ENCODE assay signal across 23 cellular contexts in genomic region chr4:183139058-183139740, GRCh38. TPM values are rescaled to one million over a fixed set of nuclear protein-coding genes. Genes with fewer than 3 reads are reported as not detected.
DNase-seq lines count a peak whose midpoint lies in the region; ATAC-seq, FAIRE-seq and TF ChIP-seq lines count a peak whose summit lies in the region.
"Had no signal": no experiment of that assay in that cellular context is flagged by ENCODE, and none has a peak within 500 bp of the region (broad histone marks: within the 10 kb centered on the region; RNA-seq: fewer than 3 reads in every experiment).

No MANE protein-coding gene starts in this region.

- no peak overlapping the region for H3K9ac ChIP-seq in endothelial cell of umbilical vein (replicated peaks; ENCODE audit: extremely low read depth, insufficient read depth, low read length)
- H3K9ac ChIP-seq in trophoblast cell (ENCODE audit: low read length) = no peak overlapping the region
- H3K9ac ChIP-seq: BLaER1 treated with 17β-estradiol and CSF1 and Interleukin-3, amounts not matched to agents 10 nM and 100 nM had no signal

- CTCF ChIA-PET in WTC11 (lab: Charles Lee) (no interaction called here), endothelial cell of umbilical vein (lab: Charles Lee) (interaction anchor here (1.2 kb wide), 1 partner anchor 117 kb away, joined by 3 read pairs; no protein-coding TSS in a partner anchor)

- H2BK5ac ChIP-seq in trophoblast cell (ENCODE audit: low read depth, low read length, poor library complexity) = no peak overlapping the region

- H2AFZ ChIP-seq in endothelial cell of umbilical vein (ENCODE audit: low read depth, low read length) = no peak overlapping the region
- H2AFZ ChIP-seq in trophoblast cell (ENCODE audit: insufficient read depth, low read length, poor library complexity) = no peak overlapping the region

- POLR2A ChIA-PET in WTC11 (lab: Charles Lee) = no interaction called here
- POLR2A ChIA-PET in endothelial cell of umbilical vein (lab: Charles Lee) = no interaction called here

- H3K23ac ChIP-seq in trophoblast cell (ENCODE audit: low read length) = no peak overlapping the region

- H3K4ac ChIP-seq in trophoblast cell (ENCODE audit: low read depth, low read length) = peak overlapping the region; percentile 54

- peaks cover 53% of the 10 kb centered on the region for H3K4me1 Mint-ChIP-seq in WTC11
- H3K4me1 Mint-ChIP-seq in type B pancreatic cell (ENCODE audit: unreplicated experiment) = peaks cover 14% of the 10 kb centered on the region

- DNase-seq in DMS 273 (lab: John Stamatoyannopoulos, UW; ENCODE audit: unreplicated experiment) (peak; percentile 27), DMS 273 treated with DMSO at 0.1 percent for 48 hours (lab: John Stamatoyannopoulos, UW) (no peak), WTC11 (ENCODE audit: low spot score) (no peak), endothelial cell of umbilical vein (ENCODE audit: low read depth, low spot score) (no peak), trophoblast cell (no peak), dorsolateral prefrontal cortex (no peak), type B pancreatic cell (ENCODE audit: extremely low spot score, unreplicated experiment) (no peak)
- DNase-seq: CD8-positive, alpha-beta memory T cell; DND-41; GDM1; NCI-H1105 treated with DMSO at 0.1 percent for 48 hours; NCI-H1694 treated with DMSO at 0.1 percent for 48 hours; NCI-H345; NCI-H526; SHP77 treated with DMSO at 0.1 percent for 48 hours had no signal

- no peak overlapping the region for H3K4me2 ChIP-seq in endothelial cell of umbilical vein (ENCODE audit: insufficient read depth, low read length)
- H3K4me2 ChIP-seq in trophoblast cell (ENCODE audit: low read length) = no peak overlapping the region
- H3K4me2 ChIP-seq: BLaER1 treated with 17β-estradiol and CSF1 and Interleukin-3, amounts not matched to agents 10 nM and 100 nM had no signal

- peak overlapping the region; percentile 67 for H3K27ac Mint-ChIP-seq in WTC11
- H3K27ac Mint-ChIP-seq in type B pancreatic cell = no peak overlapping the region
- H3K27ac Mint-ChIP-seq: CD8-positive, alpha-beta memory T cell had no signal

- no peak overlapping the region for H2BK12ac ChIP-seq in trophoblast cell (ENCODE audit: low read length)

- no peak overlapping the region for H3K14ac ChIP-seq in trophoblast cell (ENCODE audit: low read length)

- H3K4me3 Mint-ChIP-seq in WTC11 (no peak overlapping the region), type B pancreatic cell (no peak overlapping the region)
- H3K4me3 Mint-ChIP-seq: CD8-positive, alpha-beta memory T cell had no signal

- H3K79me2 ChIP-seq in endothelial cell of umbilical vein (ENCODE audit: control insufficient read depth, insufficient read depth, low read length) (peaks cover 74% of the 10 kb centered on the region), trophoblast cell (ENCODE audit: control insufficient read depth, insufficient read depth, low read length, poor library complexity) (peaks cover 1% of the 10 kb centered on the region)

- intact Hi-C loops in endothelial cell of umbilical vein (cut with micrococcal nuclease) = no loop called here
- intact Hi-C loops in dorsolateral prefrontal cortex (cut with DNase I) = no loop called here

- no peak for TF ChIP-seq POLR2A in endothelial cell of umbilical vein (IDR thresholded peaks at IDR 0.05; ENCODE audit: low read depth, low read length)

- H3K27me3 Mint-ChIP-seq in WTC11 (ENCODE audit: low read depth) (no peaks in the 10 kb centered on the region), type B pancreatic cell (no peaks in the 10 kb centered on the region)

- H3K27ac ChIP-seq in endothelial cell of umbilical vein (ENCODE audit: insufficient read depth, low read depth, low read length) (no peak overlapping the region), trophoblast cell (ENCODE audit: low read depth, low read length) (no peak overlapping the region), dorsolateral prefrontal cortex (no peak overlapping the region)
- H3K27ac ChIP-seq: 22Rv1; BLaER1 treated with 17β-estradiol and CSF1 and Interleukin-3, amounts not matched to agents 10 nM and 100 nM had no signal

- H4K8ac ChIP-seq in trophoblast cell (ENCODE audit: low read depth, low read length) = no peak overlapping the region

- H3K9me3 ChIP-seq in endothelial cell of umbilical vein (replicated peaks; ENCODE audit: control insufficient read depth, insufficient read depth, low read length) (no peaks in the 10 kb centered on the region), trophoblast cell (ENCODE audit: insufficient read depth, low read depth, low read length) (no peaks in the 10 kb centered on the region)

- no peak overlapping the region for H2AK5ac ChIP-seq in trophoblast cell (ENCODE audit: low read length)

- H3K36me3 Mint-ChIP-seq in WTC11 (no peaks in the 10 kb centered on the region), type B pancreatic cell (no peaks in the 10 kb centered on the region)
- H3K36me3 Mint-ChIP-seq: CD8-positive, alpha-beta memory T cell had no signal

- WGBS in trophoblast cell (ENCODE audit: extremely low coverage, insufficient coverage, insufficient read length) = no CpG with 5 or more reads among the region's 2 CpGs

- H3K4me1 ChIP-seq in endothelial cell of umbilical vein (ENCODE audit: control insufficient read depth, extremely low read depth, insufficient read depth, low read length) = peaks cover 18% of the 10 kb centered on the region
- peaks cover 0 to 6% of the 10 kb centered on the region in 2 experiments for H3K4me1 ChIP-seq in trophoblast cell (ENCODE audit: control insufficient read depth in 1 of 2, insufficient read depth in 2 of 2, low read length in 2 of 2)

- no TSS peak for BruUV-seq in endothelial cell of umbilical vein (replicated peaks; lab: Mats Ljungman, UMichigan)

- no peaks in the 10 kb centered on the region for H3K27me3 ChIP-seq in endothelial cell of umbilical vein (ENCODE audit: control insufficient read depth in 2 of 2, insufficient read depth in 2 of 2, low read length in 2 of 2)
- no peaks in the 10 kb centered on the region for H3K27me3 ChIP-seq in trophoblast cell (ENCODE audit: insufficient read depth, low read length)
- no peaks in the 10 kb centered on the region for H3K27me3 ChIP-seq in dorsolateral prefrontal cortex

- no peak overlapping the region for H3K4me3 ChIP-seq in endothelial cell of umbilical vein (replicated peaks in 1 of 3; ENCODE audit: insufficient read depth in 1 of 3, low read depth in 1 of 3, low read length in 3 of 3)
- H3K4me3 ChIP-seq in trophoblast cell (ENCODE audit: low read depth, low read length) = no peak overlapping the region
- H3K4me3 ChIP-seq in dorsolateral prefrontal cortex = no peak overlapping the region
- H3K4me3 ChIP-seq: BLaER1 treated with 17β-estradiol and CSF1 and Interleukin-3, amounts not matched to agents 10 nM and 100 nM had no signal

- no peak overlapping the region for H4K12ac ChIP-seq in trophoblast cell (ENCODE audit: low read depth, low read length)

- no peak overlapping the region for H2BK120ac ChIP-seq in trophoblast cell (ENCODE audit: insufficient read depth, low read length, poor library complexity)

- no peak overlapping the region for H4K91ac ChIP-seq in trophoblast cell (ENCODE audit: low read depth, low read length)

- TF ChIP-seq CTCF in WTC11 (IDR thresholded peaks at IDR 0.05) (no peak), endothelial cell of umbilical vein (IDR thresholded peaks at IDR 0.05; ENCODE audit: extremely low read depth in 1 of 2, insufficient read depth in 1 of 2, low read depth in 1 of 2, low read length in 2 of 2) (no peak), dorsolateral prefrontal cortex (IDR thresholded peaks at IDR 0.05 in 54 of 56, conservative IDR thresholded peaks at IDR 0.05 in 2 of 56; ENCODE audit: low read depth in 1 of 56, partially characterized antibody in 56 of 56) (no peak), type B pancreatic cell (conservative IDR thresholded peaks at IDR 0.05) (no peak)

- H3K9me1 ChIP-seq in endothelial cell of umbilical vein (replicated peaks; ENCODE audit: control insufficient read depth, extremely low read depth, insufficient read depth, low read length) = no peaks in the 10 kb centered on the region

- no peak overlapping the region for H3K18ac ChIP-seq in trophoblast cell (ENCODE audit: low read length)

- H4K20me1 ChIP-seq in endothelial cell of umbilical vein (replicated peaks; ENCODE audit: control insufficient read depth, extremely low read depth, insufficient read depth, low read length) = peaks cover 4% of the 10 kb centered on the region

- H3K9me3 Mint-ChIP-seq in WTC11 (no peaks in the 10 kb centered on the region), type B pancreatic cell (no peaks in the 10 kb centered on the region)
- H3K9me3 Mint-ChIP-seq: CD8-positive, alpha-beta memory T cell had no signal

- FAIRE-seq in endothelial cell of umbilical vein (lab: Jason Lieb, UNC) = no peak
- FAIRE-seq: D721Med, GM12891, GM18507, H54, HTR-8/SVneo had no signal

- no peaks in the 10 kb centered on the region for H3K79me1 ChIP-seq in trophoblast cell (ENCODE audit: low read length)

- ATAC-seq in WTC11 = no peak
- no peak for ATAC-seq in GM19452 (IDR thresholded peaks at IDR 0.05; ENCODE audit: unreplicated experiment)

- no peaks in the 10 kb centered on the region for H3K36me3 ChIP-seq in endothelial cell of umbilical vein (ENCODE audit: control insufficient read depth in 2 of 2, extremely low read depth in 1 of 2, insufficient read depth in 2 of 2, low read length in 2 of 2)
- no peaks in the 10 kb centered on the region for H3K36me3 ChIP-seq in trophoblast cell (ENCODE audit: control insufficient read depth in 1 of 2, insufficient read depth in 2 of 2, low read length in 2 of 2)

- dilution Hi-C loops in endothelial cell of umbilical vein (cut with MboI; ENCODE audit: extremely low pct_ligation_motif_present, low sequenced_read_pairs) = no loop called here

TF ChIP-seq in endothelial cell of umbilical vein, 7 proteins besides CTCF, POLR2A, EP300 and RAD21:
- peak; percentile 10 for TF ChIP-seq JUN (IDR thresholded peaks at IDR 0.05; ENCODE audit: borderline replicate concordance, insufficient read depth, insufficient read length, low read depth)
- TF ChIP-seq POLR2AphosphoS5 (IDR thresholded peaks at IDR 0.05; ENCODE audit: insufficient read depth, low read depth, low read length) = no peak

RNA-seq across cellular contexts. Expression of gene WWC2, which starts 40.1 kb away (rescaled TPM):
- total RNA-seq in WTC11 (2021) = 126 to 133 TPM (median 133 TPM) in 3 replicates
- 51.8 and 52.2 TPM in 2 replicates for total RNA-seq in endothelial cell of umbilical vein
- polyA plus RNA-seq in endothelial cell of umbilical vein = 10.2 and 12.9 TPM in 2 replicates
- 19.8 and 21.2 TPM in 2 replicates for polyA plus RNA-seq in endothelial cell of umbilical vein (2011; cell fraction: cytosol; rRNA removed)
- 55.1 and 67.9 TPM in 2 replicates for polyA plus RNA-seq in endothelial cell of umbilical vein (2011; cell fraction: nucleus; rRNA removed)
- polyA plus RNA-seq in endothelial cell of umbilical vein (2012) = 26.4 and 29.7 TPM in 2 replicates
- polyA minus RNA-seq in endothelial cell of umbilical vein = 33.4 and 40.1 TPM in 2 replicates
- 9.4 TPM for polyA minus RNA-seq in endothelial cell of umbilical vein (2011; cell fraction: cytosol; rRNA and poly(A)+ RNA removed)
- polyA minus RNA-seq in endothelial cell of umbilical vein (2011; cell fraction: nucleus; rRNA and poly(A)+ RNA removed) = 58.5 and 83.7 TPM in 2 replicates
- polyA plus RNA-seq in trophoblast cell (2013) = 21.6 and 22.7 TPM in 2 replicates
- 10 to 100 TPM; 18.8 to 44.7 (median 30.3) TPM for total RNA-seq in dorsolateral prefrontal cortex
- total RNA-seq in type B pancreatic cell (ENCODE audit: low replicate concordance) = 23.9 and 24.6 TPM in 2 replicates
